Comparison of ENCODE assay signal across 10 cellular contexts in genomic region chr19:55677572-55678028, GRCh38. TPM values are rescaled to one million over a fixed set of nuclear protein-coding genes. Genes with fewer than 3 reads are reported as not detected.
DNase-seq lines count a peak whose midpoint lies in the region; ATAC-seq, FAIRE-seq and TF ChIP-seq lines count a peak whose summit lies in the region.
"Had no signal": no experiment of that assay in that cellular context is flagged by ENCODE, and none has a peak within 500 bp of the region (broad histone marks: within the 10 kb centered on the region; RNA-seq: fewer than 3 reads in every experiment).

No MANE protein-coding gene starts in this region.

- H3K27ac ChIP-seq in BLaER1 (peak overlapping the region; percentile 98), GM23248 (no peak overlapping the region), GM12878 (ENCODE audit: control insufficient read depth, insufficient read depth) (peak overlapping the region; percentile 94), uterus (no peak overlapping the region), ovary (no peak overlapping the region)

- 92% methylated on average over 6 of the region's 6 CpGs for WGBS in GM23248 (ENCODE audit: low coverage in 1 of 2, low lambda C conversion rate in 2 of 2, missing lambda C conversion rate in 2 of 2), 2 experiments
- WGBS in GM12878 (ENCODE audit: insufficient coverage, insufficient replicate concordance, low lambda C conversion rate, missing lambda C conversion rate), result 21% methylated on average over 6 of the region's 6 CpGs
- 42 to 59% (median 47%) methylated on average over 6 of the region's 6 CpGs for WGBS in ovary, 3 donors

- H4K20me1 ChIP-seq in BLaER1 (peaks cover 94% of the 10 kb centered on the region), GM23248 (ENCODE audit: insufficient read depth) (peaks cover 5% of the 10 kb centered on the region; the same call in 1 of the 2 replicates), GM12878 (ENCODE audit: control insufficient read depth, insufficient read depth) (peaks cover 4% of the 10 kb centered on the region; the same call in 1 of the 2 replicates)

- FAIRE-seq in GM12878 (lab: Jason Lieb, UNC), result no peak

- TF ChIP-seq EP300 in GM12878 (IDR thresholded peaks at IDR 0.05; ENCODE audit: borderline replicate concordance in 1 of 2, control insufficient read depth in 1 of 2, low read depth in 2 of 2, low read length in 2 of 2) (no peak), ovary (IDR thresholded peaks at IDR 0.05) (no peak)

- in situ Hi-C loops in GM23248 (cut with MboI), result no loop called here
- in situ Hi-C loops in GM12878 (cut with MboI), result loop anchor here (5.0 kb wide), 1 partner anchor 130 kb away; no protein-coding TSS in a partner anchor

- no TSS peak for BruUV-seq in GM12878 (replicated peaks; lab: Mats Ljungman, UMichigan)

- H3K4me1 ChIP-seq in BLaER1 (peaks cover 69% of the 10 kb centered on the region), GM23248 (ENCODE audit: insufficient read depth) (peaks cover 40% of the 10 kb centered on the region), GM12878 (ENCODE audit: control insufficient read depth, insufficient read depth, low read length) (peaks cover 29% of the 10 kb centered on the region), mucosa of stomach (ENCODE audit: control insufficient read depth, insufficient read depth, low read length) (peaks cover 57% of the 10 kb centered on the region), uterus (peaks cover 7 to 21% of the 10 kb centered on the region in 2 donors), ovary (ENCODE audit: insufficient read depth) (peaks cover 27% of the 10 kb centered on the region)

- CTCF ChIA-PET in GM12878 (lab: Yijun Ruan, JAX), result interaction anchor here (1.4 to 3.3 kb wide), 3 partner anchors 23 to 132 kb away, joined by 5 to 14 read pairs (median 5); partner anchors contain the start of gene U2AF2

- TF ChIP-seq POLR2A in GM12878 (IDR thresholded peaks at IDR 0.05; ENCODE audit: low read depth, low read length), result no peak
- no peak for TF ChIP-seq POLR2A in uterus (IDR thresholded peaks at IDR 0.05)
- no peak for TF ChIP-seq POLR2A in ovary (IDR thresholded peaks at IDR 0.05)

- H3K4me3 ChIP-seq in BLaER1 (peak overlapping the region; percentile 98), GM23248 (no peak overlapping the region), GM12878 (peak overlapping the region; percentile 92), mucosa of stomach (ENCODE audit: low read length) (no peak overlapping the region), uterus (no peak overlapping the region), ovary (no peak overlapping the region)

- H2AFZ ChIP-seq in GM23248 (no peak overlapping the region), GM12878 (ENCODE audit: control insufficient read depth, low read depth, low read length) (peak overlapping the region; percentile 50; the same call in 1 of the 2 replicates)

- SMC1A ChIA-PET in GM12878 (lab: Charles Lee; ENCODE audit: uncharacterized antibody, unreplicated experiment), result interaction anchor here (1.2 to 3.0 kb wide), 2 partner anchors 21 to 30 kb away, joined by 3 to 11 read pairs; no protein-coding TSS in a partner anchor

- TF ChIP-seq CTCF in GM12878 (IDR thresholded peaks at IDR 0.05 in 2 of 3, conservative IDR thresholded peaks at IDR 0.05 in 1 of 3; ENCODE audit: control insufficient read depth in 2 of 3, extremely low read depth in 1 of 3, insufficient read depth in 1 of 3, low read depth in 3 of 3, low read length in 3 of 3) (no peak), uterus (IDR thresholded peaks at IDR 0.05) (no peak), ovary (IDR thresholded peaks at IDR 0.05) (no peak)

- H3K9me2 ChIP-seq in GM23248 (ENCODE audit: insufficient read depth), result no peaks in the 10 kb centered on the region

- no peak for TF ChIP-seq RAD21 in GM12878 (IDR thresholded peaks at IDR 0.05; ENCODE audit: insufficient read depth, low read depth, low read length)

- H3K4me2 ChIP-seq in BLaER1 (peak overlapping the region; percentile 98), GM23248 (ENCODE audit: unreplicated experiment) (peak overlapping the region; percentile 94), GM12878 (ENCODE audit: control insufficient read depth, insufficient read depth) (peak overlapping the region; percentile 100)

- no peaks in the 10 kb centered on the region for H3K9me3 ChIP-seq in BLaER1
- no peaks in the 10 kb centered on the region for H3K9me3 ChIP-seq in GM23248 (ENCODE audit: low read depth)
- no peaks in the 10 kb centered on the region for H3K9me3 ChIP-seq in GM12878 (replicated peaks; ENCODE audit: control insufficient read depth, insufficient read depth, low read length)
- H3K9me3 ChIP-seq in mucosa of stomach (ENCODE audit: control insufficient read depth, low read length), result no peaks in the 10 kb centered on the region
- H3K9me3 ChIP-seq in uterus, result no peaks in the 10 kb centered on the region
- H3K9me3 ChIP-seq in ovary, result no peaks in the 10 kb centered on the region

- peaks cover 28% of the 10 kb centered on the region for H3F3A ChIP-seq in GM23248 (ENCODE audit: insufficient read depth)

- peak overlapping the region; percentile 99 for H3K9ac ChIP-seq in BLaER1
- 0 out of 2 replicates have a peak overlapping the region, but pooled peaks have one; percentile 91 for H3K9ac ChIP-seq in GM23248
- H3K9ac ChIP-seq in GM12878 (ENCODE audit: control insufficient read depth, insufficient read depth, low read length), result peak overlapping the region; percentile 97
- peak overlapping the region; percentile 91 for H3K9ac ChIP-seq in mucosa of stomach (ENCODE audit: low read length)

- intact Hi-C loops in GM12878 (cut with micrococcal nuclease; ENCODE audit: unreplicated experiment), result loop anchor here (1.0 to 5.0 kb wide), 4 partner anchors 23 to 655 kb away; partner anchors contain the start of genes U2AF2, ZNF580 and ZNF581
- intact Hi-C loops in uterus (cut with DNase I; ENCODE audit: low total_unique reads), result no loop called here
- intact Hi-C loops in ovary (cut with DNase I), result loop anchor here in 2 of 4 donors (10.0 kb wide), 2 partner anchors 563 to 1473 kb away; partner anchors contain the start of genes PPP1R12C (in 1 of the 2) and RPS9 (in 1 of the 2)

- no peaks in the 10 kb centered on the region for H3K27me3 ChIP-seq in BLaER1
- no peaks in the 10 kb centered on the region for H3K27me3 ChIP-seq in GM23248 (replicated peaks; ENCODE audit: insufficient read depth)
- no peaks in the 10 kb centered on the region for H3K27me3 ChIP-seq in GM12878 (replicated peaks in 1 of 2; ENCODE audit: control insufficient read depth in 2 of 2, insufficient read depth in 2 of 2, low read length in 1 of 2)
- H3K27me3 ChIP-seq in mucosa of stomach (ENCODE audit: control insufficient read depth, insufficient read depth, low read length), result no peaks in the 10 kb centered on the region
- H3K27me3 ChIP-seq in uterus, result no peaks in the 10 kb centered on the region
- H3K27me3 ChIP-seq in ovary, result no peaks in the 10 kb centered on the region

- DNase-seq in GM23248 (no peak), GM12878 (ENCODE audit: low read depth, low spot score) (no peak), uterus (no peak), COLO668 (lab: John Stamatoyannopoulos, UW; ENCODE audit: unreplicated experiment) (no peak), ovary (no peak)
- DNase-seq: activated gamma-delta T cell, GOT3 had no signal

- ATAC-seq in GM12878 (peak; percentile 5; the same call in 2 of the 3 replicates), GM18870 (IDR thresholded peaks at IDR 0.05; ENCODE audit: unreplicated experiment) (no peak)

- H3K36me3 ChIP-seq in BLaER1 (peaks cover 55% of the 10 kb centered on the region), GM23248 (ENCODE audit: low read depth) (peaks cover 14% of the 10 kb centered on the region; the same call in 1 of the 2 replicates), GM12878 (ENCODE audit: control insufficient read depth in 2 of 2, insufficient read depth in 2 of 2, low read length in 1 of 2) (peaks cover 15 to 20% of the 10 kb centered on the region in 2 experiments), mucosa of stomach (ENCODE audit: control insufficient read depth, insufficient read depth, low read length) (peaks cover 32% of the 10 kb centered on the region), uterus (no peaks in the 10 kb centered on the region), ovary (no peaks in the 10 kb centered on the region)

- POLR2A ChIA-PET in GM12878 (lab: Charles Lee), result interaction anchor here (1.2 to 1.8 kb wide), 2 partner anchors 21 to 79 kb away, joined by 3 to 7 read pairs; no protein-coding TSS in a partner anchor

- peaks cover 95% of the 10 kb centered on the region for H3K79me2 ChIP-seq in GM23248 (ENCODE audit: insufficient read depth)
- peaks cover 65% of the 10 kb centered on the region for H3K79me2 ChIP-seq in GM12878 (ENCODE audit: control insufficient read depth, insufficient read depth, low read length)

- RAD21 ChIA-PET in GM12878 (lab: Charles Lee; ENCODE audit: unreplicated experiment), result interaction anchor here (1.0 to 2.0 kb wide), 2 partner anchors 23 to 45 kb away, joined by 4 to 6 read pairs; partner anchors contain the start of gene U2AF2

RNA-seq across cellular contexts. Expression of gene EPN1, which starts 2.6 kb away (rescaled TPM):
- 82.2 and 103 TPM in 2 replicates for total RNA-seq in GM23248 (2014; rRNA removed; shearing (Covaris generic))
- polyA plus RNA-seq in GM23248 (2016; fragmentation: Nextera tagmentation; extraction: Ambion mirVana), result 48.8 and 53.1 TPM in 2 replicates
- 21.7 and 25.6 TPM in 2 replicates for total RNA-seq in GM12878 (2013; cell fraction: nucleolus; rRNA removed)
- 7.7 and 12.0 TPM in 2 replicates for total RNA-seq in GM12878 (2014; rRNA removed)
- 4.7 and 6.2 TPM in 2 replicates for total RNA-seq in GM12878 (2014; rRNA removed; fragmentation: Illumina TruSeq; extraction: Trizol)
- 79.8 and 88.5 TPM in 2 replicates for total RNA-seq in GM12878 (2021)
- 7.1 TPM for polyA plus RNA-seq in GM12878 (2011; ENCODE audit: low read depth)
- polyA plus RNA-seq in GM12878 (2011; rRNA removed), result 3.4 and 9.3 TPM in 2 replicates
- polyA plus RNA-seq in GM12878 (2011; cell fraction: cytosol; rRNA removed), result 18.3 and 23.2 TPM in 2 replicates
- polyA plus RNA-seq in GM12878 (2011; cell fraction: nucleus; rRNA removed), result 35.8 and 58.4 TPM in 2 replicates
- polyA plus RNA-seq in GM12878 (2012), result 28.6 and 36.3 TPM in 2 replicates
- 2.0 and 6.8 TPM in 2 replicates for polyA plus RNA-seq in GM12878 (2014; fragmentation: Illumina TruSeq; extraction: Trizol)
- polyA plus RNA-seq in GM12878 (2014; fragmentation: Nextera tagmentation; extraction: Ambion mirVana), result under 1 TPM; 0.11 to 0.16 TPM
- polyA plus RNA-seq in GM12878 (2014; rRNA removed), result 36.9 and 47.0 TPM in 2 replicates
- polyA plus RNA-seq in GM12878 (2016; fragmentation: Nextera tagmentation; extraction: Ambion mirVana), result 10 to 100 TPM; 21.8 to 22.1 TPM
- 19.7 and 22.3 TPM in 2 replicates for polyA minus RNA-seq in GM12878 (2011; rRNA and poly(A)+ RNA removed)
- 18.9 and 25.0 TPM in 2 replicates for polyA minus RNA-seq in GM12878 (2011; cell fraction: cytosol; rRNA and poly(A)+ RNA removed)
- polyA minus RNA-seq in GM12878 (2011; cell fraction: nucleus; rRNA and poly(A)+ RNA removed), result 9.1 and 13.6 TPM in 2 replicates
- 10 to 100 TPM; 27.9 to 88.4 (median 51.7) TPM for total RNA-seq in uterus
- 100 to 1,000 TPM in 5 of 7 donors, 10 to 100 TPM in 2; 53.4 to 187 (median 142) TPM for total RNA-seq in ovary
- 100 to 1,000 TPM in 1 of 2 donors, 10 to 100 TPM in 1; 11.0 to 106 TPM for polyA plus RNA-seq in ovary

RNA-seq across cellular contexts. Expression of gene U2AF2, which starts 22.8 kb away (rescaled TPM):
- total RNA-seq in GM23248 (2014; rRNA removed; shearing (Covaris generic)), result 128 and 150 TPM in 2 replicates
- polyA plus RNA-seq in GM23248 (2016; fragmentation: Nextera tagmentation; extraction: Ambion mirVana) (19.3 and 22.4 TPM in 2 replicates), GM12878 (2011; rRNA removed) (54.9 and 140 TPM in 2 replicates), GM12878 (2014; fragmentation: Illumina TruSeq; extraction: Trizol) (50.9 and 141 TPM in 2 replicates), GM12878 (2014; fragmentation: Nextera tagmentation; extraction: Ambion mirVana) (1 to 10 TPM; 3.0 to 8.3 TPM), GM12878 (2014; rRNA removed) (284 and 360 TPM in 2 replicates), GM12878 (2016; fragmentation: Nextera tagmentation; extraction: Ambion mirVana) (10 to 100 TPM; 46.2 to 48.9 TPM), ovary (100 to 1,000 TPM in 1 of 2 donors, 10 to 100 TPM in 1; 27.3 to 135 TPM)
- total RNA-seq in GM12878 (2013; cell fraction: nucleolus; rRNA removed), result 46.0 and 50.9 TPM in 2 replicates
- total RNA-seq in GM12878 (2014; rRNA removed) (204 and 228 TPM in 2 replicates), GM12878 (2014; rRNA removed; fragmentation: Illumina TruSeq; extraction: Trizol) (112 and 121 TPM in 2 replicates), GM12878 (2021) (308 and 338 TPM in 2 replicates), uterus (100 to 1,000 TPM in 1 of 4 donors, 10 to 100 TPM in 2, 1 to 10 TPM in 1; 10.0 to 165 (median 58.1) TPM), ovary (100 to 1,000 TPM in 6 of 7 donors, 10 to 100 TPM in 1; 76.9 to 183 (median 158) TPM)
- 59.4 TPM for polyA plus RNA-seq in GM12878 (2011; ENCODE audit: low read depth)
- polyA plus RNA-seq in GM12878 (2011; cell fraction: cytosol; rRNA removed), result 239 and 270 TPM in 2 replicates
- polyA plus RNA-seq in GM12878 (2011; cell fraction: nucleus; rRNA removed), result 425 and 604 TPM in 2 replicates
- 148 and 173 TPM in 2 replicates for polyA plus RNA-seq in GM12878 (2012)
- 61.6 and 111 TPM in 2 replicates for polyA minus RNA-seq in GM12878 (2011; rRNA and poly(A)+ RNA removed)
- polyA minus RNA-seq in GM12878 (2011; cell fraction: cytosol; rRNA and poly(A)+ RNA removed), result 60.9 and 65.2 TPM in 2 replicates
- polyA minus RNA-seq in GM12878 (2011; cell fraction: nucleus; rRNA and poly(A)+ RNA removed), result 63.1 and 102 TPM in 2 replicates

RNA-seq across cellular contexts. Expression of gene CCDC106, which starts 29.6 kb away (rescaled TPM):
- total RNA-seq in GM23248 (2014; rRNA removed; shearing (Covaris generic)), result 11.3 and 12.0 TPM in 2 replicates
- polyA plus RNA-seq in GM23248 (2016; fragmentation: Nextera tagmentation; extraction: Ambion mirVana) (15.2 and 15.3 TPM in 2 replicates), GM12878 (2011; rRNA removed) (7.8 and 16.4 TPM in 2 replicates), GM12878 (2014; fragmentation: Illumina TruSeq; extraction: Trizol) (7.7 and 19.2 TPM in 2 replicates), GM12878 (2014; fragmentation: Nextera tagmentation; extraction: Ambion mirVana) (under 1 TPM; 0.04 to 0.14 TPM), GM12878 (2014; rRNA removed) (35.9 and 39.9 TPM in 2 replicates), GM12878 (2016; fragmentation: Nextera tagmentation; extraction: Ambion mirVana) (10 to 100 TPM; 20.4 to 25.7 TPM), ovary (10 to 100 TPM in 1 of 2 donors, 1 to 10 TPM in 1; 3.1 to 13.5 TPM)
- 8.3 and 8.6 TPM in 2 replicates for total RNA-seq in GM12878 (2013; cell fraction: nucleolus; rRNA removed)
- total RNA-seq in GM12878 (2014; rRNA removed) (19.2 and 22.5 TPM in 2 replicates), GM12878 (2014; rRNA removed; fragmentation: Illumina TruSeq; extraction: Trizol) (11.9 and 12.7 TPM in 2 replicates), GM12878 (2021) (33.1 and 34.2 TPM in 2 replicates), uterus (10 to 100 TPM in 1 of 4 donors, 1 to 10 TPM in 3; 2.9 to 25.0 (median 6.7) TPM), ovary (10 to 100 TPM; 10.6 to 20.2 (median 14.7) TPM)
- 5.6 TPM for polyA plus RNA-seq in GM12878 (2011; ENCODE audit: low read depth)
- 17.5 and 27.2 TPM in 2 replicates for polyA plus RNA-seq in GM12878 (2011; cell fraction: cytosol; rRNA removed)
- polyA plus RNA-seq in GM12878 (2011; cell fraction: nucleus; rRNA removed), result 38.1 and 48.1 TPM in 2 replicates
- polyA plus RNA-seq in GM12878 (2012), result 27.7 and 32.6 TPM in 2 replicates
- polyA minus RNA-seq in GM12878 (2011; rRNA and poly(A)+ RNA removed), result 3.4 and 7.2 TPM in 2 replicates
- 5.5 and 7.0 TPM in 2 replicates for polyA minus RNA-seq in GM12878 (2011; cell fraction: cytosol; rRNA and poly(A)+ RNA removed)
- polyA minus RNA-seq in GM12878 (2011; cell fraction: nucleus; rRNA and poly(A)+ RNA removed), result 6.4 and 14.4 TPM in 2 replicates

RNA-seq across cellular contexts. Expression of gene ZNF581, which starts 34.2 kb away (rescaled TPM):
- total RNA-seq in GM23248 (2014; rRNA removed; shearing (Covaris generic)), result 8.5 and 12.1 TPM in 2 replicates
- polyA plus RNA-seq in GM23248 (2016; fragmentation: Nextera tagmentation; extraction: Ambion mirVana) (17.6 and 20.6 TPM in 2 replicates), GM12878 (2011; rRNA removed) (13.5 and 19.1 TPM in 2 replicates), GM12878 (2014; fragmentation: Illumina TruSeq; extraction: Trizol) (7.8 and 13.2 TPM in 2 replicates), GM12878 (2014; fragmentation: Nextera tagmentation; extraction: Ambion mirVana) (10 to 100 TPM in 1 of 2 experiments, 1 to 10 TPM in 1; 4.7 to 18.1 TPM), GM12878 (2014; rRNA removed) (39.6 and 45.3 TPM in 2 replicates), GM12878 (2016; fragmentation: Nextera tagmentation; extraction: Ambion mirVana) (10 to 100 TPM; 29.1 to 37.0 TPM), ovary (10 to 100 TPM; 11.2 to 37.0 TPM)
- total RNA-seq in GM12878 (2013; cell fraction: nucleolus; rRNA removed), result 5.3 and 7.2 TPM in 2 replicates
- total RNA-seq in GM12878 (2014; rRNA removed) (22.1 and 25.4 TPM in 2 replicates), GM12878 (2014; rRNA removed; fragmentation: Illumina TruSeq; extraction: Trizol) (14.0 and 14.1 TPM in 2 replicates), GM12878 (2021) (44.9 and 45.4 TPM in 2 replicates), uterus (10 to 100 TPM in 3 of 4 donors, 1 to 10 TPM in 1; 2.8 to 30.3 (median 12.8) TPM), ovary (10 to 100 TPM; 21.9 to 40.2 (median 34.0) TPM)
- polyA plus RNA-seq in GM12878 (2011; ENCODE audit: low read depth), result 31.2 TPM
- 27.8 and 34.4 TPM in 2 replicates for polyA plus RNA-seq in GM12878 (2011; cell fraction: cytosol; rRNA removed)
- 21.8 and 24.9 TPM in 2 replicates for polyA plus RNA-seq in GM12878 (2011; cell fraction: nucleus; rRNA removed)
- polyA plus RNA-seq in GM12878 (2012), result 43.7 and 58.1 TPM in 2 replicates
- polyA minus RNA-seq in GM12878 (2011; rRNA and poly(A)+ RNA removed), result 15.2 and 28.9 TPM in 2 replicates
- polyA minus RNA-seq in GM12878 (2011; cell fraction: cytosol; rRNA and poly(A)+ RNA removed), result 11.5 and 15.8 TPM in 2 replicates
- 6.0 and 9.0 TPM in 2 replicates for polyA minus RNA-seq in GM12878 (2011; cell fraction: nucleus; rRNA and poly(A)+ RNA removed)

RNA-seq across cellular contexts. Expression of gene ZNF580, which starts 36.8 kb away (rescaled TPM):
- total RNA-seq in GM23248 (2014; rRNA removed; shearing (Covaris generic)), result 7.0 and 11.7 TPM in 2 replicates
- polyA plus RNA-seq in GM23248 (2016; fragmentation: Nextera tagmentation; extraction: Ambion mirVana), result 43.1 and 44.0 TPM in 2 replicates
- 16.2 and 23.0 TPM in 2 replicates for total RNA-seq in GM12878 (2013; cell fraction: nucleolus; rRNA removed)
- total RNA-seq in GM12878 (2014; rRNA removed), result 9.4 and 12.2 TPM in 2 replicates
- total RNA-seq in GM12878 (2014; rRNA removed; fragmentation: Illumina TruSeq; extraction: Trizol), result 4.7 and 5.7 TPM in 2 replicates
- 31.8 and 34.2 TPM in 2 replicates for total RNA-seq in GM12878 (2021)
- 12.4 TPM for polyA plus RNA-seq in GM12878 (2011; ENCODE audit: low read depth)
- polyA plus RNA-seq in GM12878 (2011; rRNA removed), result 5.5 and 7.9 TPM in 2 replicates
- polyA plus RNA-seq in GM12878 (2011; cell fraction: cytosol; rRNA removed), result 9.7 and 13.8 TPM in 2 replicates
- polyA plus RNA-seq in GM12878 (2011; cell fraction: nucleus; rRNA removed), result 50.7 and 83.1 TPM in 2 replicates
- polyA plus RNA-seq in GM12878 (2012), result 33.1 and 35.3 TPM in 2 replicates
- 5.3 and 7.4 TPM in 2 replicates for polyA plus RNA-seq in GM12878 (2014; fragmentation: Illumina TruSeq; extraction: Trizol)
- 1 to 10 TPM; 2.3 to 7.4 TPM for polyA plus RNA-seq in GM12878 (2014; fragmentation: Nextera tagmentation; extraction: Ambion mirVana)
- 27.1 and 30.2 TPM in 2 replicates for polyA plus RNA-seq in GM12878 (2014; rRNA removed)
- polyA plus RNA-seq in GM12878 (2016; fragmentation: Nextera tagmentation; extraction: Ambion mirVana), result 10 to 100 TPM; 24.7 to 25.3 TPM
- polyA minus RNA-seq in GM12878 (2011; rRNA and poly(A)+ RNA removed), result 3.4 and 7.0 TPM in 2 replicates
- 5.5 and 8.0 TPM in 2 replicates for polyA minus RNA-seq in GM12878 (2011; cell fraction: cytosol; rRNA and poly(A)+ RNA removed)
- polyA minus RNA-seq in GM12878 (2011; cell fraction: nucleus; rRNA and poly(A)+ RNA removed), result 8.2 and 17.3 TPM in 2 replicates
- 10 to 100 TPM in 3 of 4 donors, 1 to 10 TPM in 1; 4.8 to 69.8 (median 19.1) TPM for total RNA-seq in uterus
- total RNA-seq in ovary, result 10 to 100 TPM; 24.9 to 70.6 (median 65.3) TPM
- polyA plus RNA-seq in ovary, result 10 to 100 TPM; 14.5 to 37.3 TPM

Comparison
In these comparisons a context has a peak if more than half of its experiments do, and no peak if none do; other contexts are left out.
1. H3K27ac ChIP-seq: peak in BLaER1 (single experiment) and GM12878 (single experiment); none in GM23248 (single experiment), uterus (0 of 2) and ovary (0 of 2).
2. H3K4me3 ChIP-seq: peak in BLaER1 (single experiment) and GM12878 (single experiment); none in GM23248 (single experiment), mucosa of stomach (single experiment), uterus (0 of 2) and ovary (single experiment).
3. Peak in every context shown above with its lines, with median percentiles within 50 percentile points of each other: H3K4me2 ChIP-seq and H3K9ac ChIP-seq.